15 cellular contexts compared by ENCODE assay signal in the genomic region with DNA sequence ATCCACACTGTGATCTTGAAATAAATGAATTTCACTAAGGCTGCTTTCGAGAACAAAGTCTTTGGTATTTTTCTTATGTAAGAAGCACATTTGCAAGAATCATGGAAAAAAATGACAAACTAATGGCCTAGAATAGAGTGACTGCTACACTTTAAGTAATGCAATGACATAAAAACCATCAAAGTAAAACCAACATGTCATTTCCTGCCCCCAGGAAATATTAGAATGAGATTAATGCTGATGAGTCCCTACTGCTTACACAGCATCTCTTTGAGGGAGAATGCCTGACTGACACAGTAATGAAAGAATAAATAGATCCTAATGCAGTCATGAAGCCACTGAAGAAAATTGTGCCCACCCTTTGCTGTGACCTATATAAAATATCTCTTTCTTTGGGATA.
DNase-seq lines count a peak whose midpoint lies in the region; ATAC-seq and TF ChIP-seq lines count a peak whose summit lies in the region.
"Had no signal": no experiment of that assay in that cellular context is flagged by ENCODE, and none has a peak within 500 bp of the region (broad histone marks: within the 10 kb centered on the region; RNA-seq: fewer than 3 reads in every experiment).

No MANE protein-coding gene starts in this region.

- no TSS peak for BruUV-seq in A673 (replicated peaks; lab: Mats Ljungman, UMichigan)

- TF ChIP-seq POLR2A in sigmoid colon (IDR thresholded peaks at IDR 0.05) = no peak

- no peaks in the 10 kb centered on the region for H3K36me3 ChIP-seq in A673 (ENCODE audit: insufficient read depth, low read length, poor library complexity, severe bottlenecking)
- no peaks in the 10 kb centered on the region for H3K36me3 ChIP-seq in SK-N-MC (ENCODE audit: insufficient read depth, low read length)
- H3K36me3 ChIP-seq in sigmoid colon = no peaks in the 10 kb centered on the region
- no peaks in the 10 kb centered on the region for H3K36me3 ChIP-seq in lower lobe of right lung

- H3K27me3 ChIP-seq in A673 (replicated peaks; ENCODE audit: insufficient read depth, low read depth, low read length, poor library complexity) (no peaks in the 10 kb centered on the region), sigmoid colon (no peaks in the 10 kb centered on the region), lower lobe of right lung (ENCODE audit: low read depth) (no peaks in the 10 kb centered on the region)

- DNase-seq in A673 (ENCODE audit: low spot score) (peak; percentile 89), EL (peak; percentile 12), SK-N-MC (ENCODE audit: low read depth, low spot score) (peak; percentile 75), foreskin melanocyte (peak; percentile 24), COLO668 (lab: John Stamatoyannopoulos, UW; ENCODE audit: unreplicated experiment) (no peak), DMS114 treated with DMSO at 0.1 percent for 48 hours (lab: John Stamatoyannopoulos, UW; ENCODE audit: unreplicated experiment) (no peak), sigmoid colon (no peak), lower lobe of right lung (no peak)
- DNase-seq: ACHN; CD4-positive, alpha-beta T cell; HFFc6; NCI-H82; SHP77 treated with DMSO at 0.1 percent for 48 hours had no signal

- H3K4me1 ChIP-seq in A673 (ENCODE audit: insufficient read depth, low read length, poor library complexity, severe bottlenecking) = peaks cover 21% of the 10 kb centered on the region
- H3K4me1 ChIP-seq in sigmoid colon = no peaks in the 10 kb centered on the region
- no peaks in the 10 kb centered on the region for H3K4me1 ChIP-seq in lower lobe of right lung

- no peak overlapping the region for H3K4me3 ChIP-seq in A673 (ENCODE audit: low read depth, low read length, poor library complexity, severe bottlenecking)
- peak overlapping the region; percentile 32 for H3K4me3 ChIP-seq in SK-N-MC
- no peak overlapping the region for H3K4me3 ChIP-seq in sigmoid colon
- H3K4me3 ChIP-seq in lower lobe of right lung = no peak overlapping the region
- H3K4me3 ChIP-seq: K562 had no signal

- CTCF ChIA-PET in A673 (lab: Charles Lee) = no interaction called here

- H3K9me3 ChIP-seq in A673 (ENCODE audit: low read depth, low read length, poor library complexity, severe bottlenecking) = no peaks in the 10 kb centered on the region
- no peaks in the 10 kb centered on the region for H3K9me3 ChIP-seq in SK-N-MC (ENCODE audit: low read depth, low read length)
- no peaks in the 10 kb centered on the region for H3K9me3 ChIP-seq in sigmoid colon
- no peaks in the 10 kb centered on the region for H3K9me3 ChIP-seq in lower lobe of right lung

- WGBS in sigmoid colon, 2 donors = 87 to 89% methylated on average over 1 of the region's 1 CpG

- intact Hi-C loops in A673 (cut with micrococcal nuclease; ENCODE audit: unreplicated experiment) (no loop called here), sigmoid colon (cut with DNase I) (no loop called here), lower lobe of right lung (cut with DNase I) (no loop called here)

- peak overlapping the region; percentile 51 for H3K9ac ChIP-seq in SK-N-MC (ENCODE audit: insufficient read length)

- POLR2A ChIA-PET in A673 (lab: Charles Lee; ENCODE audit: low non-redundant PET) = no interaction called here

- peak overlapping the region; percentile 60 for H3K27ac ChIP-seq in A673 (ENCODE audit: low read depth, low read length, poor library complexity, severe bottlenecking)
- peak overlapping the region; percentile 78 for H3K27ac ChIP-seq in SK-N-MC
- no peak overlapping the region for H3K27ac ChIP-seq in sigmoid colon
- H3K27ac ChIP-seq in lower lobe of right lung = no peak overlapping the region
- H3K27ac ChIP-seq: HL-60 had no signal

- TF ChIP-seq CTCF in A673 (conservative IDR thresholded peaks at IDR 0.05; ENCODE audit: low read depth, low read length) (no peak), sigmoid colon (IDR thresholded peaks at IDR 0.05) (no peak), lower lobe of right lung (IDR thresholded peaks at IDR 0.05) (no peak)

- ATAC-seq in lower lobe of right lung = no peak
- ATAC-seq: K562 had no signal

- TF ChIP-seq EP300 in sigmoid colon (IDR thresholded peaks at IDR 0.05) = no peak

Comparison
In these comparisons a context has a peak if more than half of its experiments do, and no peak if none do; other contexts are left out.
1. DNase-seq: peak in A673 (single experiment), EL (single experiment), SK-N-MC (single experiment) and foreskin melanocyte (single experiment); none in COLO668 (single experiment), DMS114 treated with DMSO at 0.1 percent for 48 hours (single experiment), sigmoid colon (single experiment) and lower lobe of right lung (single experiment).
2. H3K27ac ChIP-seq: peak in A673 (single experiment) and SK-N-MC (single experiment); none in sigmoid colon (0 of 4) and lower lobe of right lung (single experiment).